ENCODE assay signal across 1 cellular context in the genomic region with DNA sequence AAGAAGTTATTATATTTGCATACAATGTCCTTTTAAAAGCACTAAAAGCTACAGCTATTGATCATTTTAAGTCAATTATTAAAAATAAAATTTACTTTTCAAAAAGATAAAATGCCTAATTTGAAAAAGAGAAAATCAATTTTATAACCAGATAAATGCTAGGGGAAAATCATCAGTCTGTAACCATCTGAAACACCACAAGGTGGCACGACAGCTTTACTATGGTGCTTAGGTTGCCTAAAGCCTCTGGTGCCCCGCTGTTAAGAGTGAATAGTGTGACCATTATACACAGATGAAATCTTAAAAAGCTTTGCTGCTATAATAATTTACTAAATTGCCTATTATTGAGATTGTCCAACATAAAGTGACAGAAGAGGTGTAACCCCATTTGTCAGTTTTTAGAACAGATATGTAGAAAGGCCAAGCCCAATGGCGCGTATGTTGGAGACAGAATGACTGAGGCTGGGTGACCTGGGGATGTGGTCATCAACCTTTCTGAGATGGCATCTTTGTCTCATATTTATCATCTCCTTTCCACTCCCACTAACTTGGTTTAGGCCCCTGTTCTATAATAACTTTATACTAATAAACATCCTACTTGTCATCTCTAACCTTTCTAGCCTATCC.
TF ChIP-seq lines count a peak whose summit lies in the region.

No MANE protein-coding gene starts in this region.

TF ChIP-seq in WTC11, 78 proteins besides CTCF, POLR2A, EP300 and RAD21 (continued from another document):
- TF ChIP-seq, protein P1, sequence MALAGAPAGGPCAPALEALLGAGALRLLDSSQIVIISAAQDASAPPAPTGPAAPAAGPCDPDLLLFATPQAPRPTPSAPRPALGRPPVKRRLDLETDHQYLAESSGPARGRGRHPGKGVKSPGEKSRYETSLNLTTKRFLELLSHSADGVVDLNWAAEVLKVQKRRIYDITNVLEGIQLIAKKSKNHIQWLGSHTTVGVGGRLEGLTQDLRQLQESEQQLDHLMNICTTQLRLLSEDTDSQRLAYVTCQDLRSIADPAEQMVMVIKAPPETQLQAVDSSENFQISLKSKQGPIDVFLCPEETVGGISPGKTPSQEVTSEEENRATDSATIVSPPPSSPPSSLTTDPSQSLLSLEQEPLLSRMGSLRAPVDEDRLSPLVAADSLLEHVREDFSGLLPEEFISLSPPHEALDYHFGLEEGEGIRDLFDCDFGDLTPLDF (CRISPR knock-in tag; IDR thresholded peaks at IDR 0.05) = no peak
- TF ChIP-seq SMAD4 (CRISPR knock-in tag; IDR thresholded peaks at IDR 0.05) (no peak), ZNF263 (CRISPR knock-in tag; IDR thresholded peaks at IDR 0.05; ENCODE audit: low read depth) (no peak)
- TF ChIP-seq, protein P2, sequence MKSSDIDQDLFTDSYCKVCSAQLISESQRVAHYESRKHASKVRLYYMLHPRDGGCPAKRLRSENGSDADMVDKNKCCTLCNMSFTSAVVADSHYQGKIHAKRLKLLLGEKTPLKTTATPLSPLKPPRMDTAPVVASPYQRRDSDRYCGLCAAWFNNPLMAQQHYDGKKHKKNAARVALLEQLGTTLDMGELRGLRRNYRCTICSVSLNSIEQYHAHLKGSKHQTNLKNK (CRISPR knock-in tag; IDR thresholded peaks at IDR 0.05) = no peak
- TF ChIP-seq, protein P3, sequence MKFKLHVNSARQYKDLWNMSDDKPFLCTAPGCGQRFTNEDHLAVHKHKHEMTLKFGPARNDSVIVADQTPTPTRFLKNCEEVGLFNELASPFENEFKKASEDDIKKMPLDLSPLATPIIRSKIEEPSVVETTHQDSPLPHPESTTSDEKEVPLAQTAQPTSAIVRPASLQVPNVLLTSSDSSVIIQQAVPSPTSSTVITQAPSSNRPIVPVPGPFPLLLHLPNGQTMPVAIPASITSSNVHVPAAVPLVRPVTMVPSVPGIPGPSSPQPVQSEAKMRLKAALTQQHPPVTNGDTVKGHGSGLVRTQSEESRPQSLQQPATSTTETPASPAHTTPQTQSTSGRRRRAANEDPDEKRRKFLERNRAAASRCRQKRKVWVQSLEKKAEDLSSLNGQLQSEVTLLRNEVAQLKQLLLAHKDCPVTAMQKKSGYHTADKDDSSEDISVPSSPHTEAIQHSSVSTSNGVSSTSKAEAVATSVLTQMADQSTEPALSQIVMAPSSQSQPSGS (CRISPR knock-in tag; IDR thresholded peaks at IDR 0.05; ENCODE audit: borderline replicate concordance, low read depth) = no peak
- TF ChIP-seq, protein P4, sequence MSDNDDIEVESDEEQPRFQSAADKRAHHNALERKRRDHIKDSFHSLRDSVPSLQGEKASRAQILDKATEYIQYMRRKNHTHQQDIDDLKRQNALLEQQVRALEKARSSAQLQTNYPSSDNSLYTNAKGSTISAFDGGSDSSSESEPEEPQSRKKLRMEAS (CRISPR knock-in tag; IDR thresholded peaks at IDR 0.05) = no peak
